ENCODE assay signal across 1 cellular context in the genomic region with DNA sequence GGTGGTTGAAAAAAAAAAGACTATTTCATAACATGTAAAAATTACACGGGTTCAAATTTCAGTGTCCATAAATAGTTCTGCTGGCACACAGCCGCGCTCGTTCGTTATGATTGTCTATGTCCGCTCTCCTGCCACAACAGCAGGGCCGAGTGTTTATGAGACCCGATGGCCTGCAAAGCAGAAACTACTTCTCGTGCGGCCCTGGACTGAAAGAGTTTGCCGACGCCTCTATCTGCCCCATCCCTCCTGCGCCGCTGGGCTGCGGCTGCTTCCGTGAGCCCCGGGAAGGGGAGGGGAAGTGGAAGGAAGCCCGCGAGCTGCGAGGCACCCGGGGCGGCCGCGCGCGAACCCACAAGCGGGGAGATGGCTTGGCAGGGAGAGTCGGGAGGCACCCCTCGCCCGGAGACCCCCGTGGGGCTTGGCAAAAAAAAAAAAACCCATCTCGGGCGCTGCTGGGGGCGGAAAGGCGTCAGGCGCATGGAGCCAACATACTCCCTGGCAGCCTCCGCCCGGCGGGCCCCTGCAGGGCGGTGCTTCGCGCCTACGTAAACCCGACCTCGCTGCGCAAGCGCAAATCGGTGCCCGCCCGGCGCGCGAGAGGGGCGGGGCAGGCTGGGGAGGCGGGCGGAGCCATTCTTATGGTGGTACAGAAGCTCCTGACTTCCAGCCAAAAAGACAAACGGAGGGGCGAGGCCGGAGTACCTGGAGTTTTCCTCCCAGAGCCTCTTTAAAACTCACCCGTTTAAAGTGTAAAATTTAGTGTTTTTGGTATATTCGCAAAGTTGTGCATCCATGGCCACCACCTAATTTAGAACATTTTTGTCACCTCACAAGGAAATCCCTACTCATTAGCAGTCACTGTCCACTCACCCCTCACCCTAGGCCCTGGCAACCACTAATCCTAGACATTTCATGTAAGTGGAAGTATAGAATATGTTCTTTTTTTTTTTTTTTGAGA.
TF ChIP-seq lines count a peak whose summit lies in the region.

No MANE protein-coding gene starts in this region.

TF ChIP-seq in GM12878, 131 proteins besides CTCF, POLR2A, EP300 and RAD21 (continued from another document and continues in another):
- TF ChIP-seq PML (IDR thresholded peaks at IDR 0.05; ENCODE audit: low read length) = peak; percentile 97; the same call in 1 of the 2 replicates
- TF ChIP-seq, protein P1, sequence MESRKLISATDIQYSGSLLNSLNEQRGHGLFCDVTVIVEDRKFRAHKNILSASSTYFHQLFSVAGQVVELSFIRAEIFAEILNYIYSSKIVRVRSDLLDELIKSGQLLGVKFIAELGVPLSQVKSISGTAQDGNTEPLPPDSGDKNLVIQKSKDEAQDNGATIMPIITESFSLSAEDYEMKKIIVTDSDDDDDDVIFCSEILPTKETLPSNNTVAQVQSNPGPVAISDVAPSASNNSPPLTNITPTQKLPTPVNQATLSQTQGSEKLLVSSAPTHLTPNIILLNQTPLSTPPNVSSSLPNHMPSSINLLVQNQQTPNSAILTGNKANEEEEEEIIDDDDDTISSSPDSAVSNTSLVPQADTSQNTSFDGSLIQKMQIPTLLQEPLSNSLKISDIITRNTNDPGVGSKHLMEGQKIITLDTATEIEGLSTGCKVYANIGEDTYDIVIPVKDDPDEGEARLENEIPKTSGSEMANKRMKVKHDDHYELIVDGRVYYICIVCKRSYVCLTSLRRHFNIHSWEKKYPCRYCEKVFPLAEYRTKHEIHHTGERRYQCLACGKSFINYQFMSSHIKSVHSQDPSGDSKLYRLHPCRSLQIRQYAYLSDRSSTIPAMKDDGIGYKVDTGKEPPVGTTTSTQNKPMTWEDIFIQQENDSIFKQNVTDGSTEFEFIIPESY (IDR thresholded peaks at IDR 0.05) = 0 out of 2 replicates have a peak, but pooled peaks have one; percentile 33
- TF ChIP-seq SRF (IDR thresholded peaks at IDR 0.05; ENCODE audit: low read depth in 2 of 2, low read length in 2 of 2) = no peak
- TF ChIP-seq ZBTB40 (IDR thresholded peaks at IDR 0.05; ENCODE audit: borderline replicate concordance) = no peak; the same call in 1 of the 2 replicates
- TF ChIP-seq CBX3 (IDR thresholded peaks at IDR 0.05; ENCODE audit: borderline replicate concordance, low read depth) = no peak
- TF ChIP-seq ZSCAN29 (IDR thresholded peaks at IDR 0.05) = no peak
- TF ChIP-seq YY1 (IDR thresholded peaks at IDR 0.05; ENCODE audit: low read depth, low read length) = peak; percentile 75; the same call in 1 of the 2 replicates
- TF ChIP-seq MEF2A (IDR thresholded peaks at IDR 0.05; ENCODE audit: insufficient read depth, low read depth, low read length) = no peak
- no peak for TF ChIP-seq BMI1 (IDR thresholded peaks at IDR 0.05; ENCODE audit: borderline replicate concordance)
- TF ChIP-seq, protein P2, sequence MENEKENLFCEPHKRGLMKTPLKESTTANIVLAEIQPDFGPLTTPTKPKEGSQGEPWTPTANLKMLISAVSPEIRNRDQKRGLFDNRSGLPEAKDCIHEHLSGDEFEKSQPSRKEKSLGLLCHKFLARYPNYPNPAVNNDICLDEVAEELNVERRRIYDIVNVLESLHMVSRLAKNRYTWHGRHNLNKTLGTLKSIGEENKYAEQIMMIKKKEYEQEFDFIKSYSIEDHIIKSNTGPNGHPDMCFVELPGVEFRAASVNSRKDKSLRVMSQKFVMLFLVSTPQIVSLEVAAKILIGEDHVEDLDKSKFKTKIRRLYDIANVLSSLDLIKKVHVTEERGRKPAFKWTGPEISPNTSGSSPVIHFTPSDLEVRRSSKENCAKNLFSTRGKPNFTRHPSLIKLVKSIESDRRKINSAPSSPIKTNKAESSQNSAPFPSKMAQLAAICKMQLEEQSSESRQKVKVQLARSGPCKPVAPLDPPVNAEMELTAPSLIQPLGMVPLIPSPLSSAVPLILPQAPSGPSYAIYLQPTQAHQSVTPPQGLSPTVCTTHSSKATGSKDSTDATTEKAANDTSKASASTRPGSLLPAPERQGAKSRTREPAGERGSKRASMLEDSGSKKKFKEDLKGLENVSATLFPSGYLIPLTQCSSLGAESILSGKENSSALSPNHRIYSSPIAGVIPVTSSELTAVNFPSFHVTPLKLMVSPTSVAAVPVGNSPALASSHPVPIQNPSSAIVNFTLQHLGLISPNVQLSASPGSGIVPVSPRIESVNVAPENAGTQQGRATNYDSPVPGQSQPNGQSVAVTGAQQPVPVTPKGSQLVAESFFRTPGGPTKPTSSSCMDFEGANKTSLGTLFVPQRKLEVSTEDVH (IDR thresholded peaks at IDR 0.05; ENCODE audit: low read depth, partially characterized antibody) = no peak
- peak; percentile 78 for TF ChIP-seq GATAD2B (conservative IDR thresholded peaks at IDR 0.05; ENCODE audit: low read depth)
- no peak for TF ChIP-seq FOS (IDR thresholded peaks at IDR 0.05; ENCODE audit: borderline replicate concordance, extremely low read depth, insufficient read length)
- TF ChIP-seq LARP7 (IDR thresholded peaks at IDR 0.05) = no peak
- TF ChIP-seq NR2C1 (IDR thresholded peaks at IDR 0.05) = no peak
- TF ChIP-seq EGR1 (IDR thresholded peaks at IDR 0.05; ENCODE audit: borderline replicate concordance in 1 of 2, low read depth in 2 of 2, low read length in 2 of 2) = peak in 1 of 2 experiments; percentile 65; a peak in 1 of 3 replicates
- TF ChIP-seq NFXL1 (IDR thresholded peaks at IDR 0.05; ENCODE audit: borderline replicate concordance) = no peak
- TF ChIP-seq IRF3 (IDR thresholded peaks at IDR 0.05) = no peak
- TF ChIP-seq NFYA (IDR thresholded peaks at IDR 0.05; ENCODE audit: borderline replicate concordance, low read depth, low read length) = no peak
- no peak for TF ChIP-seq TCF7 (IDR thresholded peaks at IDR 0.05; ENCODE audit: borderline replicate concordance)
- no peak for TF ChIP-seq SREBF1 (IDR thresholded peaks at IDR 0.05; ENCODE audit: low read length)
- peak in 1 of 2 experiments; percentile 39; a peak in 1 of 4 replicates for TF ChIP-seq BHLHE40 (IDR thresholded peaks at IDR 0.05; ENCODE audit: borderline replicate concordance in 1 of 2, low read depth in 2 of 2, low read length in 1 of 2)
- TF ChIP-seq POLR2AphosphoS5 (IDR thresholded peaks at IDR 0.05; ENCODE audit: low read length) = peak; percentile 90
- peak; percentile 46 for TF ChIP-seq RUNX3 (IDR thresholded peaks at IDR 0.05; ENCODE audit: low read length)
- TF ChIP-seq SREBF2 (IDR thresholded peaks at IDR 0.05; ENCODE audit: low read length) = no peak
- 0 out of 2 replicates have a peak, but pooled peaks have one; percentile 21 for TF ChIP-seq CBFB (IDR thresholded peaks at IDR 0.05; ENCODE audit: low read depth)
- no peak for TF ChIP-seq HDAC6 (IDR thresholded peaks at IDR 0.05; ENCODE audit: unreplicated experiment)
- no peak for TF ChIP-seq RFX5 (IDR thresholded peaks at IDR 0.05; ENCODE audit: low read depth, low read length)
- no peak for TF ChIP-seq ZNF274 (IDR thresholded peaks at IDR 0.05; ENCODE audit: insufficient read depth, insufficient read length)
- no peak for TF ChIP-seq HDAC2 (IDR thresholded peaks at IDR 0.05)
- TF ChIP-seq ZZZ3 (IDR thresholded peaks at IDR 0.05; ENCODE audit: control insufficient read depth, insufficient read length, low read depth) = no peak
- TF ChIP-seq, protein P3, sequence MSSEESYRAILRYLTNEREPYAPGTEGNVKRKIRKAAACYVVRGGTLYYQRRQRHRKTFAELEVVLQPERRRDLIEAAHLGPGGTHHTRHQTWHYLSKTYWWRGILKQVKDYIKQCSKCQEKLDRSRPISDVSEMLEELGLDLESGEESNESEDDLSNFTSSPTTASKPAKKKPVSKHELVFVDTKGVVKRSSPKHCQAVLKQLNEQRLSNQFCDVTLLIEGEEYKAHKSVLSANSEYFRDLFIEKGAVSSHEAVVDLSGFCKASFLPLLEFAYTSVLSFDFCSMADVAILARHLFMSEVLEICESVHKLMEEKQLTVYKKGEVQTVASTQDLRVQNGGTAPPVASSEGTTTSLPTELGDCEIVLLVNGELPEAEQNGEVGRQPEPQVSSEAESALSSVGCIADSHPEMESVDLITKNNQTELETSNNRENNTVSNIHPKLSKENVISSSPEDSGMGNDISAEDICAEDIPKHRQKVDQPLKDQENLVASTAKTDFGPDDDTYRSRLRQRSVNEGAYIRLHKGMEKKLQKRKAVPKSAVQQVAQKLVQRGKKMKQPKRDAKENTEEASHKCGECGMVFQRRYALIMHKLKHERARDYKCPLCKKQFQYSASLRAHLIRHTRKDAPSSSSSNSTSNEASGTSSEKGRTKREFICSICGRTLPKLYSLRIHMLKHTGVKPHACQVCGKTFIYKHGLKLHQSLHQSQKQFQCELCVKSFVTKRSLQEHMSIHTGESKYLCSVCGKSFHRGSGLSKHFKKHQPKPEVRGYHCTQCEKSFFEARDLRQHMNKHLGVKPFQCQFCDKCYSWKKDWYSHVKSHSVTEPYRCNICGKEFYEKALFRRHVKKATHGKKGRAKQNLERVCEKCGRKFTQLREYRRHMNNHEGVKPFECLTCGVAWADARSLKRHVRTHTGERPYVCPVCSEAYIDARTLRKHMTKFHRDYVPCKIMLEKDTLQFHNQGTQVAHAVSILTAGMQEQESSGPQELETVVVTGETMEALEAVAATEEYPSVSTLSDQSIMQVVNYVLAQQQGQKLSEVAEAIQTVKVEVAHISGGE (CRISPR knock-in tag; IDR thresholded peaks at IDR 0.05) = no peak
- TF ChIP-seq, protein P4, sequence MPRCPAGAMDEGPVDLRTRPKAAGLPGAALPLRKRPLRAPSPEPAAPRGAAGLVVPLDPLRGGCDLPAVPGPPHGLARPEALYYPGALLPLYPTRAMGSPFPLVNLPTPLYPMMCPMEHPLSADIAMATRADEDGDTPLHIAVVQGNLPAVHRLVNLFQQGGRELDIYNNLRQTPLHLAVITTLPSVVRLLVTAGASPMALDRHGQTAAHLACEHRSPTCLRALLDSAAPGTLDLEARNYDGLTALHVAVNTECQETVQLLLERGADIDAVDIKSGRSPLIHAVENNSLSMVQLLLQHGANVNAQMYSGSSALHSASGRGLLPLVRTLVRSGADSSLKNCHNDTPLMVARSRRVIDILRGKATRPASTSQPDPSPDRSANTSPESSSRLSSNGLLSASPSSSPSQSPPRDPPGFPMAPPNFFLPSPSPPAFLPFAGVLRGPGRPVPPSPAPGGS (IDR thresholded peaks at IDR 0.05; ENCODE audit: borderline replicate concordance, insufficient read depth, low read depth, low read length, poor library complexity, severe bottlenecking) = no peak
- TF ChIP-seq, protein P5, sequence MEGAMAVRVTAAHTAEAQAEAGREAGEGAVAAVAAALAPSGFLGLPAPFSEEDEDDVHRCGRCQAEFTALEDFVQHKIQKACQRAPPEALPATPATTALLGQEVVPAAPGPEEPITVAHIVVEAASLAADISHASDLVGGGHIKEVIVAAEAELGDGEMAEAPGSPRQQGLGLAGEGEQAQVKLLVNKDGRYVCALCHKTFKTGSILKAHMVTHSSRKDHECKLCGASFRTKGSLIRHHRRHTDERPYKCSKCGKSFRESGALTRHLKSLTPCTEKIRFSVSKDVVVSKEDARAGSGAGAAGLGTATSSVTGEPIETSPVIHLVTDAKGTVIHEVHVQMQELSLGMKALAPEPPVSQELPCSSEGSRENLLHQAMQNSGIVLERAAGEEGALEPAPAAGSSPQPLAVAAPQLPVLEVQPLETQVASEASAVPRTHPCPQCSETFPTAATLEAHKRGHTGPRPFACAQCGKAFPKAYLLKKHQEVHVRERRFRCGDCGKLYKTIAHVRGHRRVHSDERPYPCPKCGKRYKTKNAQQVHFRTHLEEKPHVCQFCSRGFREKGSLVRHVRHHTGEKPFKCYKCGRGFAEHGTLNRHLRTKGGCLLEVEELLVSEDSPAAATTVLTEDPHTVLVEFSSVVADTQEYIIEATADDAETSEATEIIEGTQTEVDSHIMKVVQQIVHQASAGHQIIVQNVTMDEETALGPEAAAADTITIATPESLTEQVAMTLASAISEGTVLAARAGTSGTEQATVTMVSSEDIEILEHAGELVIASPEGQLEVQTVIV (IDR thresholded peaks at IDR 0.05; ENCODE audit: borderline replicate concordance, partially characterized antibody) = no peak
- no peak for TF ChIP-seq ZNF217 (IDR thresholded peaks at IDR 0.05)
- TF ChIP-seq JUNB (IDR thresholded peaks at IDR 0.05) = no peak
- TF ChIP-seq RCOR1 (conservative IDR thresholded peaks at IDR 0.05; ENCODE audit: low read depth, low read length) = no peak
- TF ChIP-seq CREM (IDR thresholded peaks at IDR 0.05; ENCODE audit: low read depth) = no peak
